ENCODE assay signal across 31 cellular contexts in the genomic region with DNA sequence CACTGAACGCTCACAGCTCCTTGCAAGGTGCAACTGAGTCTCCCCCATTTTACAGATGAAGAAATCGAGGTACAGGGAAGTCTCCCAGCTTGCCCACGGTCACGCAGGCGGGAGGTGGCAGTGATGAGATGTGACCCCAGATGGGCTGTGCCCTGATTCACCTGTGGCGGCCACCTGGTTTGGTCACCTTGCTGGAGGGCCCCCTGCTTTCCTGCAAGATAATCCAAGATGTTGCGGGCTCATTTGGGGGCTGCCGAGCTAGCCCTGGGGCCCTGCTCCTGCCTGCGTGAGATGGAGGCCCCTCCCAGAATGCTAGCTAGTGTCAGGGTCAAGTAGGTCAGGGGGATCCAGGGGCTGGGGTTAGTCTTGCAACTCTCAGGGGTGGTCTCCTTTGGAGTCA. TPM values are rescaled to one million over a fixed set of nuclear protein-coding genes. Genes with fewer than 3 reads are reported as not detected.
"Had no signal": no experiment of that assay in that cellular context is flagged by ENCODE, and none has a peak within 500 bp of the region (broad histone marks: within the 10 kb centered on the region; RNA-seq: fewer than 3 reads in every experiment).

No MANE protein-coding gene starts in this region.

- ATAC-seq: activated CD8-positive, alpha-beta memory T cell treated with anti-CD3 and anti-CD28 coated beads, Interleukin-2, amount 10 ng/mL, durations not matched to agents 7 days and 5 days; activated CD8-positive, alpha-beta T cell treated with anti-CD3 and anti-CD28 coated beads for 36 hours; activated naive CD8-positive, alpha-beta T cell treated with anti-CD3 and anti-CD28 coated beads, Interleukin-2, amount 50 U/mL, for 24 hours; body of pancreas had no signal

- H3K4me3 ChIP-seq: body of pancreas, breast epithelium had no signal

- H3K36me3 ChIP-seq: brain microvascular endothelial cell, breast epithelium had no signal

- DNase-seq: activated B cell treated with CpG ODN at 0.5 μM for 24 hours; activated CD4-positive, alpha-beta memory T cell treated with anti-CD3 and anti-CD28 coated beads for 36 hours; activated CD4-positive, alpha-beta T cell treated with anti-CD3 and anti-CD28 coated beads for 4 hours; activated CD4-positive, alpha-beta T cell treated with anti-CD3 and anti-CD28 coated beads, Interleukin-2, amount 10 ng/mL, durations not matched to agents 24 days and 14 days; activated CD4-positive, alpha-beta T cell treated with anti-CD3 and anti-CD28 coated beads, Interleukin-2, amount 50 U/mL, for 1 hour; activated CD4-positive, alpha-beta T cell treated with anti-CD3 and anti-CD28 coated beads, Interleukin-2, amount 50 U/mL, for 4 hours; activated CD4-positive, CD25-positive, alpha-beta regulatory T cell treated with anti-CD3 and anti-CD28 coated beads, Interleukin-2, amount 50 U/mL, for 72 hours; activated CD8-positive, alpha-beta memory T cell treated with anti-CD3 and anti-CD28 coated beads, Interleukin-2, amount 10 ng/mL, durations not matched to agents 7 days and 5 days; activated CD8-positive, alpha-beta memory T cell treated with anti-CD3 and anti-CD28 coated beads, Interleukin-2, amount 50 U/mL, for 48 hours; activated CD8-positive, alpha-beta T cell treated with anti-CD3 and anti-CD28 coated beads for 36 hours; activated effector memory CD4-positive, alpha-beta T cell treated with Interleukin-2 at 50 U/mL for 16 hours; activated gamma-delta T cell; activated naive CD4-positive, alpha-beta T cell treated with anti-CD3 and anti-CD28 coated beads, Interleukin-2, amount 10 ng/mL, durations not matched to agents 7 days and 5 days; activated naive CD4-positive, alpha-beta T cell treated with Interleukin-2 at 50 U/mL for 16 hours; activated naive CD8-positive, alpha-beta T cell treated with anti-CD3 and anti-CD28 coated beads, Interleukin-2, amount 10 ng/mL, durations not matched to agents 7 days and 5 days; activated naive CD8-positive, alpha-beta T cell treated with anti-CD3 and anti-CD28 coated beads, Interleukin-2, amount 50 U/mL, for 24 hours; activated T-cell treated with anti-CD3 and anti-CD28 coated beads, Interleukin-2, amount 50 U/mL, for 24 hours; activated T-cell treated with anti-CD3 and anti-CD28 coated beads, Interleukin-2, amount 50 U/mL, for 48 hours; amygdala; anterior cingulate cortex; body of pancreas; brain microvascular endothelial cell; central memory CD4-positive, alpha-beta T cell; T-helper 1 cell; T-helper 2 cell; T-helper 9 cell had no signal

- H3K27me3 ChIP-seq: body of pancreas, brain microvascular endothelial cell, breast epithelium had no signal

- H3K9me3 ChIP-seq: body of pancreas, breast epithelium had no signal

- H3K27ac ChIP-seq: body of pancreas, brain microvascular endothelial cell, VCaP had no signal

- FAIRE-seq: astrocyte, TTC549 had no signal

RNA-seq across cellular contexts. Expression of gene IL34, which starts 59.6 kb away (rescaled TPM):
- total RNA-seq: activated CD4-positive, alpha-beta memory T cell treated with anti-CD3 and anti-CD28 coated beads for 36 hours; activated CD8-positive, alpha-beta memory T cell treated with anti-CD3 and anti-CD28 coated beads, Interleukin-2, amount 10 ng/mL, durations not matched to agents 7 days and 5 days; activated CD8-positive, alpha-beta T cell treated with anti-CD3 and anti-CD28 coated beads for 36 hours; activated T-helper 2 cell treated with anti-CD3 and anti-CD28 coated beads, Interferon-gamma antibody, Interleukin-2, Interleukin-4, amounts not matched to agents 10 μg/mL and 5 μg/mL and 100 μg/mL, durations not matched to agents 14 hours and 24 hours and 36 hours had no signal
